ENCODE assay signal across 8 cellular contexts in genomic region chr22:42369250-42370041, GRCh38.
DNase-seq lines count a peak whose midpoint lies in the region; ATAC-seq and TF ChIP-seq lines count a peak whose summit lies in the region.

No MANE protein-coding gene starts in this region.

- H3K9me3 ChIP-seq in CD4-positive, alpha-beta T cell (ENCODE audit: control insufficient read depth, low read length) = no peaks in the 10 kb centered on the region

- peak overlapping the region; percentile 27 for H3K27ac Mint-ChIP-seq in CD4-positive, alpha-beta T cell
- H3K27ac Mint-ChIP-seq in effector memory CD8-positive, alpha-beta T cell = peak overlapping the region; percentile 72 to 85

- peak; percentile 94 for ATAC-seq in CD4-positive, alpha-beta T cell (ENCODE audit: poor library complexity)
- ATAC-seq in GM19397 (IDR thresholded peaks at IDR 0.05; ENCODE audit: unreplicated experiment) = peak; percentile 82
- ATAC-seq in HG03558 (IDR thresholded peaks at IDR 0.05; ENCODE audit: extremely low read depth, unreplicated experiment) = peak; percentile 82
- ATAC-seq in effector memory CD8-positive, alpha-beta T cell (replicated peaks) = peak; percentile 95

- peak; percentile 66 to 82 (median 78) for DNase-seq in CD4-positive, alpha-beta T cell
- DNase-seq in NCI-H82 (lab: John Stamatoyannopoulos, UW) (peak; percentile 96), medulla oblongata (ENCODE audit: extremely low spot score) (peak; percentile 98)
- DNase-seq in activated CD8-positive, alpha-beta memory T cell treated with anti-CD3 and anti-CD28 coated beads for 24 hours = peak; percentile 92
- peak; percentile 50 to 52 (median 51) for DNase-seq in effector memory CD8-positive, alpha-beta T cell
- DNase-seq in stimulated activated CD4-positive, alpha-beta T cell treated with anti-CD3 and anti-CD28 coated beads, TNF-alpha, amount 100 ng/mL, for 4 hours (ENCODE audit: low read depth in 3 of 3) = peak; percentile 64 to 74 (median 67)

- CTCF ChIA-PET in CD4-positive, alpha-beta T cell (lab: Charles Lee) = interaction anchor here (1.2 kb wide), 1 partner anchor 279 kb away, joined by 6 read pairs; the partner anchor contains the start of gene NDUFA6

- no peaks in the 10 kb centered on the region for H3K36me3 Mint-ChIP-seq in CD4-positive, alpha-beta T cell (ENCODE audit: low read depth)
- H3K36me3 Mint-ChIP-seq in effector memory CD8-positive, alpha-beta T cell (ENCODE audit: insufficient read depth) = peaks cover 3% of the 10 kb centered on the region

- peaks cover 23% of the 10 kb centered on the region for H3K27me3 ChIP-seq in CD4-positive, alpha-beta T cell (ENCODE audit: control insufficient read depth, insufficient read depth, low read length)

- no peaks in the 10 kb centered on the region for H3K9me3 Mint-ChIP-seq in CD4-positive, alpha-beta T cell
- H3K9me3 Mint-ChIP-seq in effector memory CD8-positive, alpha-beta T cell = no peaks in the 10 kb centered on the region

- no peak for TF ChIP-seq CTCF in CD4-positive, alpha-beta T cell (IDR thresholded peaks at IDR 0.05)

- intact Hi-C loops in CD4-positive, alpha-beta T cell (cut with DNase I, micrococcal nuclease) = loop anchor here (2.0 to 5.0 kb wide), 4 partner anchors 67 to 277 kb away; partner anchors contain the start of genes NDUFA6 (in 1 of the 2) and TCF20 (in 1 of the 2)

- POLR2A ChIA-PET in CD4-positive, alpha-beta T cell (lab: Charles Lee) = interaction anchor here (0.5 to 1.7 kb wide), 8 partner anchors 10 to 569 kb away, joined by 3 to 9 read pairs (median 3); partner anchors contain the start of genes CCDC134 and NDUFA6

- no peak overlapping the region for H3K27ac ChIP-seq in CD4-positive, alpha-beta T cell (ENCODE audit: low read depth, low read length)

- peak overlapping the region; percentile 88 for H3K4me3 Mint-ChIP-seq in CD4-positive, alpha-beta T cell
- H3K4me3 Mint-ChIP-seq in effector memory CD8-positive, alpha-beta T cell = peak overlapping the region; percentile 95 to 97

- peaks cover 18% of the 10 kb centered on the region for H3K4me1 Mint-ChIP-seq in CD4-positive, alpha-beta T cell (ENCODE audit: low read depth)
- H3K4me1 Mint-ChIP-seq in effector memory CD8-positive, alpha-beta T cell (ENCODE audit: low read depth in 2 of 2) = peaks cover 7 to 8% of the 10 kb centered on the region in 2 donors

- peaks cover 39% of the 10 kb centered on the region for H3K27me3 Mint-ChIP-seq in CD4-positive, alpha-beta T cell
- peaks cover 26 to 52% of the 10 kb centered on the region in 2 donors for H3K27me3 Mint-ChIP-seq in effector memory CD8-positive, alpha-beta T cell
